12 cellular contexts compared by ENCODE assay signal in genomic region chr15:41577863-41578735, GRCh38. TPM values are rescaled to one million over a fixed set of nuclear protein-coding genes. Genes with fewer than 3 reads are reported as not detected.
DNase-seq lines count a peak whose midpoint lies in the region; ATAC-seq and TF ChIP-seq lines count a peak whose summit lies in the region.
"Had no signal": no experiment of that assay in that cellular context is flagged by ENCODE, and none has a peak within 500 bp of the region (broad histone marks: within the 10 kb centered on the region; RNA-seq: fewer than 3 reads in every experiment).

No MANE protein-coding gene starts in this region.

- DNase-seq in NCI-H524 (lab: John Stamatoyannopoulos, UW), result peak; percentile 21 to 23
- no peak for DNase-seq in NCI-H524 treated with DMSO at 0.1 percent for 48 hours (lab: John Stamatoyannopoulos, UW)
- DNase-seq in caudate nucleus (lab: John Stamatoyannopoulos, UW), result peak in 43 of 61 donors; percentile 14 to 78 (median 46)
- DNase-seq in lower lobe of right lung, result no peak
- peak; percentile 84 for DNase-seq in superior temporal gyrus (ENCODE audit: extremely low spot score)
- no peak for DNase-seq in middle frontal gyrus (ENCODE audit: extremely low spot score, low spot score)
- DNase-seq in gastrocnemius medialis, result no peak
- DNase-seq: DND-41, NCI-H2171, retina had no signal

- TF ChIP-seq POLR2A in gastrocnemius medialis (IDR thresholded peaks at IDR 0.05), result no peak

- H3K4me3 ChIP-seq in lower lobe of right lung (no peak overlapping the region), gastrocnemius medialis (no peak overlapping the region)
- H3K4me3 ChIP-seq: thoracic aorta had no signal

- in situ Hi-C loops in gastrocnemius medialis (cut with MboI; ENCODE audit: low sequenced_read_pairs in 4 of 4), result no loop called here

- intact Hi-C loops in lower lobe of right lung (cut with DNase I), result no loop called here
- intact Hi-C loops in gastrocnemius medialis (cut with DNase I; ENCODE audit: low total_unique reads), result no loop called here

- no peak for TF ChIP-seq CTCF in lower lobe of right lung (IDR thresholded peaks at IDR 0.05)
- no peak for TF ChIP-seq CTCF in gastrocnemius medialis (IDR thresholded peaks at IDR 0.05 in 4 of 5, conservative IDR thresholded peaks at IDR 0.05 in 1 of 5)

- no peaks in the 10 kb centered on the region for H3K9me3 ChIP-seq in lower lobe of right lung
- no peaks in the 10 kb centered on the region for H3K9me3 ChIP-seq in gastrocnemius medialis
- H3K9me3 ChIP-seq: thoracic aorta had no signal

- H3K36me3 ChIP-seq in lower lobe of right lung (peaks cover 5% of the 10 kb centered on the region), gastrocnemius medialis (no peaks in the 10 kb centered on the region)
- H3K36me3 ChIP-seq: thoracic aorta had no signal

- peak overlapping the region; percentile 27 for H3K27ac ChIP-seq in caudate nucleus (ENCODE audit: low read depth, low read length)
- H3K27ac ChIP-seq in lower lobe of right lung, result peak overlapping the region; percentile 51
- H3K27ac ChIP-seq in gastrocnemius medialis, result no peak overlapping the region
- H3K27ac ChIP-seq: thoracic aorta had no signal

- peak; percentile 18 to 49 for ATAC-seq in lower lobe of right lung
- no peak for ATAC-seq in gastrocnemius medialis
- no peak for ATAC-seq in HG02588 (IDR thresholded peaks at IDR 0.05; ENCODE audit: unreplicated experiment)

- H3K27me3 ChIP-seq in lower lobe of right lung (ENCODE audit: low read depth) (no peaks in the 10 kb centered on the region), gastrocnemius medialis (no peaks in the 10 kb centered on the region)

- no peaks in the 10 kb centered on the region for H3K4me1 ChIP-seq in lower lobe of right lung
- H3K4me1 ChIP-seq in gastrocnemius medialis, result no peaks in the 10 kb centered on the region

RNA-seq across cellular contexts. Expression of gene TYRO3, which starts 19.1 kb away (rescaled TPM):
- total RNA-seq in lower lobe of right lung (17.3 TPM), gastrocnemius medialis (1 to 10 TPM; 1.6 to 4.4 (median 2.4) TPM)

RNA-seq across cellular contexts. Expression of gene RPAP1, which starts 34.0 kb away (rescaled TPM):
- total RNA-seq in lower lobe of right lung (28.5 TPM), gastrocnemius medialis (10 to 100 TPM; 17.8 to 73.2 (median 34.8) TPM)

Comparison
In these comparisons a context has a peak if more than half of its experiments do, and no peak if none do; other contexts are left out.
1. DNase-seq: peak in NCI-H524 (2 of 2), caudate nucleus (43 of 61) and superior temporal gyrus (single experiment); none in NCI-H524 treated with DMSO at 0.1 percent for 48 hours (single experiment), lower lobe of right lung (single experiment), middle frontal gyrus (single experiment) and gastrocnemius medialis (0 of 2).
2. H3K27ac ChIP-seq: peak in caudate nucleus (single experiment) and lower lobe of right lung (single experiment); none in gastrocnemius medialis (0 of 4).
3. ATAC-seq: peak in lower lobe of right lung (2 of 2); none in gastrocnemius medialis (0 of 2) and HG02588 (single experiment).